In the genomic region with DNA sequence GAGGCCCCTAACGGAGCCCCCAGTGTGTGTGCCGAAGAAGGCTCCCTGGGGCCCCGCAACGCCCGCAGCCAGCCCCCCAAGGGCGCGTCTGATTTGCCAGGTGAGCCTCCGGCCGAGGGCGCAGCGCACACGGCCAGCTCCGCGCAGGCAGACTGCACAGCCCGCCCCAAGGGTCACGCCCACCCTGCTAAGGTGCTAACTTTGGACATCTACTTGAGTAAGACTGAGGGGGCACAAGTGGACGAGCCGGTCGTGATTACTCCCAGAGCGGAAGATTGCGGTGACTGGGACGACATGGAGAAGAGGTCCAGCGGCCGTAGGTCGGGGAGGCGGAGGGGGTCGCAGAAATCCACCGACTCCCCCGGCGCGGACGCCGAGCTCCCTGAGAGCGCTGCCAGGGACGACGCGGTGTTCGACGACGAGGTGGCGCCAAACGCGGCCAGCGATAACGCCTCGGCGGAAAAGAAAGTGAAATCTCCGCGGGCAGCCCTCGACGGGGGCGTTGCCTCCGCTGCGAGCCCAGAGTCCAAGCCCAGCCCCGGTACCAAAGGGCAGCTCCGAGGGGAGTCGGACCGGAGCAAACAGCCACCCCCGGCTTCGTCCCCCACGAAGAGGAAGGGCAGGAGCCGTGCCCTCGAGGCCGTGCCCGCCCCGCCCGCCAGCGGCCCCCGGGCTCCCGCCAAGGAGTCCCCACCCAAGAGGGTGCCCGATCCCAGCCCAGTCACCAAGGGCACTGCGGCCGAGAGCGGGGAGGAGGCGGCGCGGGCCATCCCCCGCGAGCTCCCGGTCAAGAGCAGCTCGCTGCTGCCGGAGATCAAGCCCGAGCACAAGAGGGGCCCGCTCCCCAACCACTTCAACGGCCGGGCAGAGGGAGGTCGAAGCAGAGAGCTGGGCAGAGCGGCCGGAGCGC, we compare ENCODE assay signal across 8 cellular contexts.
DNase-seq lines count a peak whose midpoint lies in the region; ATAC-seq lines count a peak whose summit lies in the region.

No MANE protein-coding gene starts in this region.

- DNase-seq in DMS 273 (lab: John Stamatoyannopoulos, UW; ENCODE audit: unreplicated experiment) (peak; percentile 58), DMS 273 treated with DMSO at 0.1 percent for 48 hours (lab: John Stamatoyannopoulos, UW) (no peak), NCI-H2029 treated with DMSO at 0.1 percent for 48 hours (lab: John Stamatoyannopoulos, UW) (peak; percentile 15), epithelial cell of prostate (ENCODE audit: low read depth, low spot score) (no peak)
- DNase-seq in activated CD8-positive, alpha-beta memory T cell treated with anti-CD3 and anti-CD28 coated beads for 24 hours = peak; percentile 89
- peak; percentile 68 for DNase-seq in stimulated activated naive CD4-positive, alpha-beta T cell treated with Interleukin-2 at 50 U/mL for 16 hours (lab: John Stamatoyannopoulos, UW)

- H3K9me3 ChIP-seq in muscle layer of duodenum (ENCODE audit: control insufficient read depth in 1 of 2, low read length in 2 of 2) = no peaks in the 10 kb centered on the region

- H3K36me3 ChIP-seq in muscle layer of duodenum (ENCODE audit: control insufficient read depth in 1 of 2, insufficient read depth in 2 of 2, low read length in 2 of 2) = no peaks in the 10 kb centered on the region

- peak; percentile 66 for ATAC-seq in HG02678 (IDR thresholded peaks at IDR 0.05; ENCODE audit: unreplicated experiment)

- peaks cover 3% of the 10 kb centered on the region for H3K27me3 ChIP-seq in muscle layer of duodenum (ENCODE audit: low read depth, low read length)

- peak overlapping the region; percentile 62 to 94 for H3K4me3 ChIP-seq in muscle layer of duodenum (ENCODE audit: low read depth in 1 of 2, low read length in 2 of 2)

- peak overlapping the region; percentile 75 for H3K27ac ChIP-seq in epithelial cell of prostate
- H3K27ac ChIP-seq in muscle layer of duodenum (ENCODE audit: low read length) = peak overlapping the region; percentile 82

- H3K4me1 ChIP-seq in muscle layer of duodenum (ENCODE audit: control insufficient read depth in 1 of 2, insufficient read depth in 2 of 2, low read length in 2 of 2) = peaks cover 0 to 28% of the 10 kb centered on the region in 2 donors

Comparison
In these comparisons a context has a peak if more than half of its experiments do, and no peak if none do; other contexts are left out.
1. DNase-seq: peak in DMS 273 (single experiment), NCI-H2029 treated with DMSO at 0.1 percent for 48 hours (single experiment), activated CD8-positive, alpha-beta memory T cell treated with anti-CD3 and anti-CD28 coated beads for 24 hours (single experiment) and stimulated activated naive CD4-positive, alpha-beta T cell treated with Interleukin-2 at 50 U/mL for 16 hours (single experiment); none in DMS 273 treated with DMSO at 0.1 percent for 48 hours (single experiment) and epithelial cell of prostate (single experiment).